In the genomic region with DNA sequence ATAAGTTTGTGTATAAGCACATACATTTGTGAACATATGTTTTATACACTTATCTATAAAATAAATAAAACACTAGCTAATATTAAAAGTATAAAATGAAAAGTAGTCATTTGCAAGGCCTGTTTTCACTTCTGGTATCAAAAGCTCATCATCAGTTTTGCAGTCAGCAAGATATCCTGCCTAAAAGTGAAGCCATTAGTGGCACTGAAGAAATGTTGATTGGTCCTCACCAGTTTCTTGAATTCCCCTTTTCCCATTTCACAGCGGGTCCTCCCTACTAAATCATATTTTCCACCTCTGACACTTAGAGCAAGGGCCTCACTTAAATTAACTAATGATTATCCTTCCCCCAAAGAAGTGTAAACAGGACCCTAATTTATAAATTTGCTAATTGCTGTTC, we compare ENCODE assay signal across 20 cellular contexts. TPM values are rescaled to one million over a fixed set of nuclear protein-coding genes. Genes with fewer than 3 reads are reported as not detected.
"Had no signal": no experiment of that assay in that cellular context is flagged by ENCODE, and none has a peak within 500 bp of the region (broad histone marks: within the 10 kb centered on the region; RNA-seq: fewer than 3 reads in every experiment).

No MANE protein-coding gene starts in this region.

- ATAC-seq: activated naive CD4-positive, alpha-beta T cell treated with anti-CD3 and anti-CD28 coated beads, Interleukin-2, amount 50 U/mL, for 72 hours; activated naive CD8-positive, alpha-beta T cell treated with anti-CD3 and anti-CD28 coated beads, Interleukin-2, amount 50 U/mL, for 24 hours; activated T-cell treated with anti-CD3 and anti-CD28 coated beads, Interleukin-2, amount 50 U/mL, for 4 hours; PC-3; WTC11 had no signal

- DNase-seq: activated CD4-positive, alpha-beta memory T cell treated with anti-CD3 and anti-CD28 coated beads for 36 hours; activated CD4-positive, alpha-beta T cell treated with anti-CD3 and anti-CD28 coated beads, Interleukin-2, amount 10 ng/mL, durations not matched to agents 7 days and 5 days; activated CD4-positive, CD25-positive, alpha-beta regulatory T cell treated with anti-CD3 and anti-CD28 coated beads, Interleukin-2, amount 50 U/mL, for 72 hours; activated CD8-positive, alpha-beta memory T cell treated with anti-CD3 and anti-CD28 coated beads for 24 hours; activated effector memory CD4-positive, alpha-beta T cell treated with anti-CD3 and anti-CD28 coated beads, Interleukin-2, amount 50 U/mL, for 16 hours; activated naive CD4-positive, alpha-beta T cell treated with Interleukin-2 at 50 U/mL for 16 hours; activated naive CD8-positive, alpha-beta T cell treated with anti-CD3 and anti-CD28 coated beads, Interleukin-2, amount 50 U/mL, for 24 hours; activated T-cell treated with anti-CD3 and anti-CD28 coated beads, Interleukin-2, amount 50 U/mL, for 4 hours; KG1; NCI-H1092 treated with DMSO at 0.1 percent for 48 hours; NCI-H1417 treated with DMSO at 0.1 percent for 48 hours; NCI-H187; NCI-H2081; NCI-H510A treated with DMSO at 0.1 percent for 48 hours; NCI-H69; NK-92 treated with Interleukin-12 subunit alpha and Interleukin-12 subunit beta, amount 100 ng/mL, for 24 hours; PC-3; SHP77 had no signal

RNA-seq across cellular contexts. Expression of gene TBX15, which starts 6.7 kb away (rescaled TPM):
- total RNA-seq: activated CD4-positive, alpha-beta memory T cell treated with anti-CD3 and anti-CD28 coated beads for 36 hours; activated CD4-positive, alpha-beta T cell treated with anti-CD3 and anti-CD28 coated beads, Interleukin-2, amount 10 ng/mL, durations not matched to agents 7 days and 5 days; activated naive CD4-positive, alpha-beta T cell treated with anti-CD3 and anti-CD28 coated beads, Interleukin-2, amount 50 U/mL, for 72 hours; activated T-cell treated with anti-CD3 and anti-CD28 coated beads, Interleukin-2, amount 50 U/mL, for 4 hours had no signal
